8 cellular contexts compared by ENCODE assay signal in genomic region chr1:228140724-228141081, GRCh38. TPM values are rescaled to one million over a fixed set of nuclear protein-coding genes. Genes with fewer than 3 reads are reported as not detected.
DNase-seq lines count a peak whose midpoint lies in the region; ATAC-seq, FAIRE-seq and TF ChIP-seq lines count a peak whose summit lies in the region.

No MANE protein-coding gene starts in this region.

- peak overlapping the region; percentile 96 for H3K27ac Mint-ChIP-seq in mesothelial cell of epicardium

- peaks cover 19% of the 10 kb centered on the region for H3K4me1 Mint-ChIP-seq in mesothelial cell of epicardium

- POLR2A ChIA-PET in A549 (lab: Yijun Ruan, JAX), result interaction anchor here (0.8 to 1.3 kb wide), 2 partner anchors 25 to 31 kb away, joined by 3 to 19 read pairs; partner anchors contain the start of genes IBA57 and MRPL55

- no peak for TF ChIP-seq EP300 in A549 (IDR thresholded peaks at IDR 0.05)

- intact Hi-C loops in breast epithelium (cut with DNase I; ENCODE audit: low total_unique reads), result no loop called here

- no peak for FAIRE-seq in A549 (lab: Jason Lieb, UNC)

- H3K4me3 ChIP-seq in A549, result peak overlapping the region; percentile 85
- H3K4me3 ChIP-seq in breast epithelium, result peak overlapping the region; percentile 64 to 95 (median 87)

- H3K4me3 Mint-ChIP-seq in mesothelial cell of epicardium, result peak overlapping the region; percentile 90

- peak overlapping the region; percentile 95 for H3K4me2 ChIP-seq in A549

- H3K9me3 ChIP-seq in A549 (no peaks in the 10 kb centered on the region), breast epithelium (no peaks in the 10 kb centered on the region)

- H3K4me1 ChIP-seq in A549 (peaks cover 14% of the 10 kb centered on the region), breast epithelium (peaks cover 18 to 29% of the 10 kb centered on the region in 2 donors)

- TF ChIP-seq RAD21 in A549 (conservative IDR thresholded peaks at IDR 0.05 in 1 of 2, IDR thresholded peaks at IDR 0.05 in 1 of 2), result no peak

- no peaks in the 10 kb centered on the region for H3K27me3 ChIP-seq in breast epithelium

- no peaks in the 10 kb centered on the region for H3K9me3 Mint-ChIP-seq in mesothelial cell of epicardium

- H3K27me3 Mint-ChIP-seq in mesothelial cell of epicardium (ENCODE audit: low read depth), result peaks cover 9% of the 10 kb centered on the region

- CTCF ChIA-PET in A549 (lab: Yijun Ruan, JAX), result interaction anchor here (0.7 to 2.4 kb wide), 3 partner anchors 10 to 355 kb away, joined by 3 to 8 read pairs (median 5); no protein-coding TSS in a partner anchor

- WGBS in A549 (ENCODE audit: missing lambda C conversion rate), result 22% methylated on average over 8 of the region's 20 CpGs

- H3K36me3 ChIP-seq in breast epithelium, result no peaks in the 10 kb centered on the region

- ATAC-seq in A549 (no peak), HG02759 (IDR thresholded peaks at IDR 0.05; ENCODE audit: unreplicated experiment) (no peak), HG02885 (IDR thresholded peaks at IDR 0.05; ENCODE audit: poor library complexity, unreplicated experiment) (no peak)

- no peak for DNase-seq in A549 (ENCODE audit: low read depth in 1 of 2, low spot score in 1 of 2)
- DNase-seq in HK-2 (ENCODE audit: unreplicated experiment), result peak; percentile 41
- no peak for DNase-seq in breast epithelium (ENCODE audit: low spot score in 2 of 2)
- DNase-seq in mesothelial cell of epicardium (ENCODE audit: low spot score in 2 of 2, unreplicated experiment in 2 of 2), result no peak
- DNase-seq in GM10266 (ENCODE audit: extremely low spot score), result no peak
- no peak for DNase-seq in ureter (ENCODE audit: low spot score)

- H3K27ac ChIP-seq in A549, result peak overlapping the region; percentile 83 to 94
- H3K27ac ChIP-seq in breast epithelium, result peak overlapping the region; percentile 90 to 98

- H3K36me3 Mint-ChIP-seq in mesothelial cell of epicardium, result no peaks in the 10 kb centered on the region

- TF ChIP-seq CTCF in A549 (IDR thresholded peaks at IDR 0.05) (no peak), breast epithelium (IDR thresholded peaks at IDR 0.05) (no peak), mesothelial cell of epicardium (IDR thresholded peaks at IDR 0.05; ENCODE audit: unreplicated experiment) (no peak), GM10266 (IDR thresholded peaks at IDR 0.05; ENCODE audit: control insufficient read depth, insufficient read depth, low read depth, missing control alignments) (no peak)

- no peak for TF ChIP-seq POLR2A in A549 (IDR thresholded peaks at IDR 0.05; ENCODE audit: low read length)
- no peak for TF ChIP-seq POLR2A in breast epithelium (IDR thresholded peaks at IDR 0.05)

TF ChIP-seq in A549, 52 proteins besides CTCF, POLR2A, EP300 and RAD21:
- TF ChIP-seq FOXS1 (CRISPR knock-in tag; IDR thresholded peaks at IDR 0.05), result no peak
- no peak for TF ChIP-seq MAZ (IDR thresholded peaks at IDR 0.05; ENCODE audit: borderline replicate concordance, low read depth, low read length)
- TF ChIP-seq FOSB (CRISPR knock-in tag; IDR thresholded peaks at IDR 0.05), result no peak
- no peak for TF ChIP-seq MAX (IDR thresholded peaks at IDR 0.05)
- no peak for TF ChIP-seq E2F6 (IDR thresholded peaks at IDR 0.05; ENCODE audit: borderline replicate concordance, low read depth)
- TF ChIP-seq CBX8 (IDR thresholded peaks at IDR 0.05), result no peak
- TF ChIP-seq HEYL (CRISPR knock-in tag; IDR thresholded peaks at IDR 0.05), result no peak
- no peak for TF ChIP-seq ZFP36 (IDR thresholded peaks at IDR 0.05; ENCODE audit: borderline replicate concordance, partially characterized antibody)
- no peak for TF ChIP-seq CBX2 (IDR thresholded peaks at IDR 0.05; ENCODE audit: borderline replicate concordance, low read depth)
- no peak for TF ChIP-seq EHF (CRISPR knock-in tag; IDR thresholded peaks at IDR 0.05)
TF ChIP-seq in A549: peak in this region for 0.

RNA-seq across cellular contexts. Expression of gene GUK1, which starts 0.6 kb away (rescaled TPM):
- polyA plus RNA-seq in A549 (2011; rRNA removed) (65.2 and 88.9 TPM in 2 replicates), A549 (2017; fragmentation: RNase III; extraction: RNeasy Plus Mini Kit Qiagen cat#74134 plus additional on column Dnase treatment) (106 to 109 TPM (median 107 TPM) in 3 replicates)
- 267 and 296 TPM in 2 replicates for polyA plus RNA-seq in A549 (2012; cell fraction: cytosol; rRNA removed)
- polyA plus RNA-seq in A549 (2012; cell fraction: nucleus; rRNA removed), result 225 and 294 TPM in 2 replicates
- 32.6 and 39.4 TPM in 2 replicates for polyA minus RNA-seq in A549 (2011; rRNA and poly(A)+ RNA removed)
- total RNA-seq in breast epithelium (100 to 1,000 TPM; 218 to 413 (median 333) TPM), mesothelial cell of epicardium (129 to 136 TPM (median 135 TPM) in 3 replicates), ureter (182 TPM)

RNA-seq across cellular contexts. Expression of gene GJC2, which starts 9.0 kb away (rescaled TPM):
- 0.09 and 0.12 TPM in 2 replicates for polyA plus RNA-seq in A549 (2011; rRNA removed)
- polyA plus RNA-seq in A549 (2012; cell fraction: cytosol; rRNA removed), result 0.30 and 0.36 TPM in 2 replicates
- polyA plus RNA-seq in A549 (2012; cell fraction: nucleus; rRNA removed), result 0.32 and 1.1 TPM in 2 replicates
- 0.37 to 0.48 TPM (median 0.40 TPM) in 3 replicates for polyA plus RNA-seq in A549 (2017; fragmentation: RNase III; extraction: RNeasy Plus Mini Kit Qiagen cat#74134 plus additional on column Dnase treatment)
- polyA minus RNA-seq in A549 (2011; rRNA and poly(A)+ RNA removed), result 0.12 and 0.34 TPM in 2 replicates
- total RNA-seq in breast epithelium, result 1 to 10 TPM; 1.3 TPM
- total RNA-seq in mesothelial cell of epicardium, result 2.5 to 2.6 TPM (median 2.5 TPM) in 3 replicates
- total RNA-seq in ureter, result 3.9 TPM

RNA-seq across cellular contexts. Expression of gene IBA57, which starts 24.9 kb away (rescaled TPM):
- polyA plus RNA-seq in A549 (2011; rRNA removed), result 1.5 TPM in 2 replicates
- 2.8 and 4.7 TPM in 2 replicates for polyA plus RNA-seq in A549 (2012; cell fraction: cytosol; rRNA removed)
- 8.0 and 9.4 TPM in 2 replicates for polyA plus RNA-seq in A549 (2012; cell fraction: nucleus; rRNA removed)
- polyA plus RNA-seq in A549 (2017; fragmentation: RNase III; extraction: RNeasy Plus Mini Kit Qiagen cat#74134 plus additional on column Dnase treatment), result 2.2 to 3.1 TPM (median 2.6 TPM) in 3 replicates
- polyA minus RNA-seq in A549 (2011; rRNA and poly(A)+ RNA removed), result 1.9 and 2.4 TPM in 2 replicates
- total RNA-seq in breast epithelium, result 1 to 10 TPM; 3.4 to 4.1 (median 3.9) TPM
- total RNA-seq in mesothelial cell of epicardium, result 10.8 to 14.2 TPM (median 11.8 TPM) in 3 replicates
- 11.5 TPM for total RNA-seq in ureter

RNA-seq across cellular contexts. Expression of gene MRPL55, which starts 31.6 kb away (rescaled TPM):
- polyA plus RNA-seq in A549 (2011; rRNA removed) (54.2 and 59.7 TPM in 2 replicates), A549 (2017; fragmentation: RNase III; extraction: RNeasy Plus Mini Kit Qiagen cat#74134 plus additional on column Dnase treatment) (74.2 to 80.0 TPM (median 75.6 TPM) in 3 replicates)
- polyA plus RNA-seq in A549 (2012; cell fraction: cytosol; rRNA removed), result 174 and 197 TPM in 2 replicates
- polyA plus RNA-seq in A549 (2012; cell fraction: nucleus; rRNA removed), result 155 and 261 TPM in 2 replicates
- polyA minus RNA-seq in A549 (2011; rRNA and poly(A)+ RNA removed), result 26.8 and 28.5 TPM in 2 replicates
- total RNA-seq in breast epithelium (100 to 1,000 TPM in 2 of 3 donors, 10 to 100 TPM in 1; 76.4 to 108 (median 102) TPM), mesothelial cell of epicardium (53.9 to 56.9 TPM (median 54.2 TPM) in 3 replicates), ureter (43.7 TPM)

RNA-seq across cellular contexts. Expression of gene C1orf35, which starts 37.6 kb away (rescaled TPM):
- polyA plus RNA-seq in A549 (2011; rRNA removed) (8.2 and 9.8 TPM in 2 replicates), A549 (2017; fragmentation: RNase III; extraction: RNeasy Plus Mini Kit Qiagen cat#74134 plus additional on column Dnase treatment) (27.3 to 29.0 TPM (median 28.9 TPM) in 3 replicates)
- 43.1 and 47.3 TPM in 2 replicates for polyA plus RNA-seq in A549 (2012; cell fraction: cytosol; rRNA removed)
- polyA plus RNA-seq in A549 (2012; cell fraction: nucleus; rRNA removed), result 85.5 and 97.7 TPM in 2 replicates
- 0.99 and 1.6 TPM in 2 replicates for polyA minus RNA-seq in A549 (2011; rRNA and poly(A)+ RNA removed)
- total RNA-seq in breast epithelium (10 to 100 TPM; 11.5 to 17.0 (median 15.7) TPM), mesothelial cell of epicardium (19.3 to 20.9 TPM (median 20.2 TPM) in 3 replicates), ureter (16.5 TPM)
